In genomic region chr17:30116661-30117547, GRCh38 we compare ENCODE assay signal across 1 cellular context.
TF ChIP-seq lines count a peak whose summit lies in the region.

TSS of gene NSRP1 (plus strand) at chr17:30116816. CDS start at chr17:30116844, 28 bp downstream.

TF ChIP-seq in SK-N-SH, 30 proteins besides CTCF, POLR2A, EP300 and RAD21 (continued from another document):
- peak; percentile 99 for TF ChIP-seq CHD2 (IDR thresholded peaks at IDR 0.05; ENCODE audit: low read length, partially characterized antibody)
